In the genomic region with DNA sequence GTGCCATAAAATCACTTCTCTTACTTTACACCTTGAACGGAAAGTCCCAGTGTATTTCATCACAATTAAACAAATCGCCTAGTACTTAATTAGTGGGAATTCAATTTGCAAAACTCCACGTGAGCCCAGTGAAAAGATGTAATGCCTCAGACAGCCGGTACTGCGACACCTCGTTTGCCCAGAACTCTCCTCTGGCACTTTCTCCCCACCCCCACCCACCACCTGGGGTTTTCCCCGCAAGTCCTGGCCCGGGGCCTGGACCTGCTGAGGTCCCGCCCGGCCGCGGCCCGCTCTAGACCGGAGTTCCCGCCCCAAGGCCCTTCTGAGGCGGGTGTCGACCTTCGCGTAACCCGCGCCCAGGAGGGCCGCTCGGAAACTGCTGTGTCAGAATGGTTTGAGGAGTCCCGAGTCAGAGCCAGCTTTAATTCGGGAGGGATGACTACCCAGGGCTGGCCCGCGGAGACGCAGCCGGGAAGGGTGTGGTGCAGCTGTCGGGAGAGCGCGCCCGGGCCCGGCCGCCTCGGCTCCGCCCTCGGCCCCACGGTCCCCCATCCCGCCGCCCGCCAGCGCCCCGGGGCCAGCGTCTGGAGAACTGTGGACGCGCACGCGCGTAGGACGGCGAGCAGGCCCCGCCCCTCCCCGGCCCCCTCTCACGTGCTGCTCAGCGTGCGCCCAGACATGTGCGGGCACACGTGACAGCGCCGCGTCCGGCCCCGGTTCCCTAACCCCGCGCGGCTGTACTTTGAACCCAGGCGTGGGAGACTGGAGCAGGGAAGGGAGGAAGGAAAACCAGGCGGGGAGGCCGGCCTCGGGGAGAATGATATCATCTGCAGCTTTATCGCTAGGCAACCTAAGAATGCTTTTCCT, we compare ENCODE assay signal across 8 cellular contexts. TPM values are rescaled to one million over a fixed set of nuclear protein-coding genes. Genes with fewer than 3 reads are reported as not detected.
DNase-seq lines count a peak whose midpoint lies in the region; ATAC-seq, FAIRE-seq and TF ChIP-seq lines count a peak whose summit lies in the region.

No MANE protein-coding gene starts in this region.

- no peaks in the 10 kb centered on the region for H3K9me3 Mint-ChIP-seq in nephron progenitor cell
- no peaks in the 10 kb centered on the region for H3K9me3 Mint-ChIP-seq in stimulated activated naive CD8-positive, alpha-beta T cell treated with anti-CD3 and anti-CD28 coated beads, Interleukin-15, Interleukin-2, amounts not matched to agents 100 ng/mL and 50 ng/mL, for 24 hours

- TF ChIP-seq CTCF in fibroblast of villous mesenchyme (IDR thresholded peaks at IDR 0.05; ENCODE audit: insufficient read depth, low read depth, low read length) (peak; percentile 14), nephron progenitor cell (IDR thresholded peaks at IDR 0.05) (no peak)

- in situ Hi-C loops in Caki2 (cut with HindIII; ENCODE audit: low pct_unique_long_range_greater_than_20kb, low sequenced_read_pairs): no loop called here

- peak; percentile 75 for ATAC-seq in GM19452 (IDR thresholded peaks at IDR 0.05; ENCODE audit: unreplicated experiment)
- peak; percentile 32 for ATAC-seq in HG03575 (IDR thresholded peaks at IDR 0.05; ENCODE audit: extremely low read depth, insufficient number of reproducible peaks, low FRiP score, unreplicated experiment)

- no peak overlapping the region for H3K27ac Mint-ChIP-seq in nephron progenitor cell
- peak overlapping the region; percentile 32 for H3K27ac Mint-ChIP-seq in stimulated activated naive CD8-positive, alpha-beta T cell treated with anti-CD3 and anti-CD28 coated beads, Interleukin-15, Interleukin-2, amounts not matched to agents 100 ng/mL and 50 ng/mL, for 24 hours

- FAIRE-seq in RCC 7860 (lab: Jason Lieb, UNC): peak; percentile 72

- DNase-seq in Caki2 (ENCODE audit: low read depth): peak; percentile 99
- DNase-seq in RCC 7860 (ENCODE audit: low spot score): peak; percentile 93
- peak; percentile 17 for DNase-seq in activated gamma-delta T cell (lab: John Stamatoyannopoulos, UW)
- DNase-seq in fibroblast of villous mesenchyme (ENCODE audit: low read depth): peak; percentile 91
- peak; percentile 86 for DNase-seq in nephron progenitor cell

- H3K4me3 ChIP-seq in fibroblast of villous mesenchyme (ENCODE audit: low read depth, low read length): peak overlapping the region; percentile 59

- H3K36me3 Mint-ChIP-seq in nephron progenitor cell (ENCODE audit: low read depth): no peaks in the 10 kb centered on the region
- no peaks in the 10 kb centered on the region for H3K36me3 Mint-ChIP-seq in stimulated activated naive CD8-positive, alpha-beta T cell treated with anti-CD3 and anti-CD28 coated beads, Interleukin-15, Interleukin-2, amounts not matched to agents 100 ng/mL and 50 ng/mL, for 24 hours (ENCODE audit: low read depth)

- peak overlapping the region; percentile 85 for H3K4me3 Mint-ChIP-seq in nephron progenitor cell
- peak overlapping the region; percentile 80 for H3K4me3 Mint-ChIP-seq in stimulated activated naive CD8-positive, alpha-beta T cell treated with anti-CD3 and anti-CD28 coated beads, Interleukin-15, Interleukin-2, amounts not matched to agents 100 ng/mL and 50 ng/mL, for 24 hours

- peaks cover 60% of the 10 kb centered on the region for H3K27me3 Mint-ChIP-seq in nephron progenitor cell (ENCODE audit: low read depth, poor library complexity)
- H3K27me3 Mint-ChIP-seq in stimulated activated naive CD8-positive, alpha-beta T cell treated with anti-CD3 and anti-CD28 coated beads, Interleukin-15, Interleukin-2, amounts not matched to agents 100 ng/mL and 50 ng/mL, for 24 hours: peaks cover 64% of the 10 kb centered on the region

- H3K4me1 Mint-ChIP-seq in nephron progenitor cell: peaks cover 51% of the 10 kb centered on the region
- H3K4me1 Mint-ChIP-seq in stimulated activated naive CD8-positive, alpha-beta T cell treated with anti-CD3 and anti-CD28 coated beads, Interleukin-15, Interleukin-2, amounts not matched to agents 100 ng/mL and 50 ng/mL, for 24 hours (ENCODE audit: low read depth): peaks cover 12% of the 10 kb centered on the region

RNA-seq across cellular contexts. Expression of gene BHLHE41, which starts 10.8 kb away (rescaled TPM):
- total RNA-seq in Caki2 (2014; rRNA removed; shearing (Covaris generic); ENCODE audit: low replicate concordance): 5.8 and 70.0 TPM in 2 replicates
- total RNA-seq in fibroblast of villous mesenchyme: 6.8 and 8.2 TPM in 2 replicates

Comparison
In these comparisons a context has a peak if more than half of its experiments do, and no peak if none do; other contexts are left out.
1. Peak in every context shown above with its lines: DNase-seq, ATAC-seq and H3K4me3 ChIP-seq.
2. DNase-seq: peak in every context shown above with its lines; median percentile 99 in Caki2; 93 in RCC 7860; 91 in fibroblast of villous mesenchyme; 86 in nephron progenitor cell; 17 in activated gamma-delta T cell.